Comparison of ENCODE assay signal across 14 cellular contexts in genomic region chr7:105346138-105346537, GRCh38. TPM values are rescaled to one million over a fixed set of nuclear protein-coding genes. Genes with fewer than 3 reads are reported as not detected.
DNase-seq lines count a peak whose midpoint lies in the region; ATAC-seq and TF ChIP-seq lines count a peak whose summit lies in the region.
"Had no signal": no experiment of that assay in that cellular context is flagged by ENCODE, and none has a peak within 500 bp of the region (broad histone marks: within the 10 kb centered on the region; RNA-seq: fewer than 3 reads in every experiment).

No MANE protein-coding gene starts in this region.

- H3K27ac ChIP-seq in right atrium auricular region (no peak overlapping the region), spleen (peak overlapping the region in 7 of 8 donors; percentile 30 to 90 (median 80)), tibial artery (no peak overlapping the region)

- peaks cover 98% of the 10 kb centered on the region for H3K79me2 ChIP-seq in Loucy (ENCODE audit: insufficient read depth, low read length)

- no peak for DNase-seq in Right ventricle myocardium inferior (ENCODE audit: missing footprints)
- no peak for DNase-seq in right atrium auricular region (ENCODE audit: low spot score)
- DNase-seq in central memory CD8-positive, alpha-beta T cell (ENCODE audit: low spot score in 2 of 2), result no peak
- no peak for DNase-seq in spleen
- no peak for DNase-seq in RKO (ENCODE audit: low spot score)
- no peak for DNase-seq in tibial artery
- no peak for DNase-seq in SHP77 (lab: John Stamatoyannopoulos, UW)
- DNase-seq: activated CD8-positive, alpha-beta memory T cell treated with anti-CD3 and anti-CD28 coated beads, Interleukin-2, amount 50 U/mL, for 48 hours; DMS79 treated with DMSO at 0.1 percent for 48 hours; foreskin melanocyte; NCI-H187; NCI-H446 treated with DMSO at 0.1 percent for 48 hours had no signal

- H3K9me3 ChIP-seq in right atrium auricular region (no peaks in the 10 kb centered on the region), Loucy (ENCODE audit: insufficient read depth, low read depth, low read length) (no peaks in the 10 kb centered on the region), spleen (no peaks in the 10 kb centered on the region), tibial artery (no peaks in the 10 kb centered on the region)

- H3K36me3 ChIP-seq in right atrium auricular region (no peaks in the 10 kb centered on the region), Loucy (ENCODE audit: insufficient read depth, low read length) (no peaks in the 10 kb centered on the region), spleen (no peaks in the 10 kb centered on the region), tibial artery (no peaks in the 10 kb centered on the region)

- no peaks in the 10 kb centered on the region for H3K9me3 Mint-ChIP-seq in central memory CD8-positive, alpha-beta T cell
- H3K9me3 Mint-ChIP-seq: nephron had no signal

- H3K27me3 ChIP-seq in right atrium auricular region (no peaks in the 10 kb centered on the region), Loucy (ENCODE audit: insufficient read depth, low read length, poor library complexity, severe bottlenecking) (no peaks in the 10 kb centered on the region), spleen (replicated peaks in 1 of 7) (no peaks in the 10 kb centered on the region), tibial artery (no peaks in the 10 kb centered on the region)

- peaks cover 0 to 21% of the 10 kb centered on the region in 2 donors for H3K4me1 ChIP-seq in right atrium auricular region
- H3K4me1 ChIP-seq in Loucy (ENCODE audit: insufficient read depth, low read length, poor library complexity, severe bottlenecking), result peaks cover 35% of the 10 kb centered on the region
- peaks cover 17 to 86% (median 47%) of the 10 kb centered on the region in 6 donors for H3K4me1 ChIP-seq in spleen
- H3K4me1 ChIP-seq in tibial artery, result peaks cover 0 to 8% (median under 1%) of the 10 kb centered on the region in 4 donors

- H3K4me3 ChIP-seq in right atrium auricular region (no peak overlapping the region), Loucy (ENCODE audit: low read length, poor library complexity, severe bottlenecking) (no peak overlapping the region), spleen (peak overlapping the region in 1 of 8 donors; percentile 44), tibial artery (no peak overlapping the region)

- H3F3A ChIP-seq in Loucy (ENCODE audit: low read depth), result no peaks in the 10 kb centered on the region

- no peaks in the 10 kb centered on the region for H3K27me3 Mint-ChIP-seq in central memory CD8-positive, alpha-beta T cell

- peak; percentile 68 for ATAC-seq in Right ventricle myocardium inferior
- peak; percentile 9 for ATAC-seq in central memory CD8-positive, alpha-beta T cell (replicated peaks; ENCODE audit: extremely low read depth, poor library complexity, severe bottlenecking)

- H3K27ac Mint-ChIP-seq in central memory CD8-positive, alpha-beta T cell (ENCODE audit: low read depth), result peak overlapping the region; percentile 30
- H3K27ac Mint-ChIP-seq: nephron had no signal

- H3K9ac ChIP-seq in Loucy (ENCODE audit: low read depth, low read length, poor library complexity, severe bottlenecking), result no peak overlapping the region

- no peak overlapping the region for H2AFZ ChIP-seq in Loucy (ENCODE audit: low read length)

- peaks cover 57% of the 10 kb centered on the region for H3K4me1 Mint-ChIP-seq in central memory CD8-positive, alpha-beta T cell

- H3K36me3 Mint-ChIP-seq in central memory CD8-positive, alpha-beta T cell (ENCODE audit: insufficient read depth), result peaks cover 5% of the 10 kb centered on the region

- intact Hi-C loops in Right ventricle myocardium inferior (cut with DNase I), result no loop called here
- intact Hi-C loops in spleen (cut with DNase I; ENCODE audit: low total_unique reads), result no loop called here
- intact Hi-C loops in tibial artery (cut with DNase I; ENCODE audit: low total_unique reads), result no loop called here

- TF ChIP-seq CTCF in right atrium auricular region (IDR thresholded peaks at IDR 0.05) (no peak), Loucy (conservative IDR thresholded peaks at IDR 0.05; ENCODE audit: low read length) (no peak), spleen (IDR thresholded peaks at IDR 0.05 in 8 of 11, conservative IDR thresholded peaks at IDR 0.05 in 3 of 11) (no peak), tibial artery (IDR thresholded peaks at IDR 0.05) (no peak)

- H3K4me2 ChIP-seq in Loucy (ENCODE audit: low read depth, low read length, poor library complexity, severe bottlenecking), result peak overlapping the region; percentile 7

- WGBS in spleen, 5 donors, result 88 to 98% (median 92%) methylated on average over 2 of the region's 2 CpGs

- H3K9me2 ChIP-seq in Loucy (replicated peaks; ENCODE audit: low read depth, low read length), result no peaks in the 10 kb centered on the region

- peaks cover 27% of the 10 kb centered on the region for H4K20me1 ChIP-seq in Loucy (ENCODE audit: insufficient read depth, low read length, poor library complexity, severe bottlenecking)

- TF ChIP-seq POLR2A in spleen (IDR thresholded peaks at IDR 0.05), result no peak

- peak overlapping the region; percentile 60 for H3K4me3 Mint-ChIP-seq in central memory CD8-positive, alpha-beta T cell
- H3K4me3 Mint-ChIP-seq: nephron had no signal

RNA-seq across cellular contexts. Expression of gene SRPK2, which starts 42.6 kb away (rescaled TPM):
- 26.8 TPM for total RNA-seq in Right ventricle myocardium inferior
- 10 to 100 TPM; 19.8 to 20.9 TPM for total RNA-seq in right atrium auricular region
- 10 to 100 TPM; 42.6 to 60.3 (median 56.9) TPM for total RNA-seq in spleen
- 10 to 100 TPM in 2 of 3 donors, 1 to 10 TPM in 1; 9.6 to 12.8 (median 10.7) TPM for polyA plus RNA-seq in spleen

Comparison
In these comparisons a context has a peak if more than half of its experiments do, and no peak if none do; other contexts are left out.
1. H3K27ac ChIP-seq: peak in spleen (7 of 8); none in right atrium auricular region (0 of 2) and tibial artery (0 of 2).